Comparison of ENCODE assay signal across 16 cellular contexts in the genomic region with DNA sequence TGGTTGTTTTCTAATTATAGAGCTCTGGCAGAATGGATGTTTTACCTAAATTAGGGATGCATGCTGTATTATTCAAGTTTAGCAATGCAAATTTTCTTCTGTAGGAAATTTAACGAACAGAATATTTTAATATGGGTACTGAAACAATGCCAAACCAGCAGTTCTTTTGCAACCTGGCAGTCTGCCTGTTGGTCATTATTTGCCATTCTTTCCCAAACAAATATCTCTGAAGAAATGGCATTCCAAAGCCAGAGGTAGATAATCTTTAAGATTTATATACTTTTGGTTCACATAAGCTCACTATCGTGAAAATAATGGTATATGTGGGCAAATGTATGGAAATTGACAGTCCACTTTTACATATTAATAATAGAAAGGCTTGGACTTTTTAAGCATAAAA.
"Had no signal": no experiment of that assay in that cellular context is flagged by ENCODE, and none has a peak within 500 bp of the region (broad histone marks: within the 10 kb centered on the region; RNA-seq: fewer than 3 reads in every experiment).

No MANE protein-coding gene starts in this region.

- H3K9me3 Mint-ChIP-seq: memory B cell had no signal

- H3K4me3 Mint-ChIP-seq: memory B cell; naive thymus-derived CD8-positive, alpha-beta T cell had no signal

- DNase-seq: activated CD4-positive, CD25-positive, alpha-beta regulatory T cell treated with anti-CD3 and anti-CD28 coated beads, Interleukin-2, amount 50 U/mL, for 72 hours; activated naive CD4-positive, alpha-beta T cell; activated T-cell treated with anti-CD3 and anti-CD28 coated beads for 4 hours; left ventricle myocardium superior; mucosa of descending colon; naive thymus-derived CD8-positive, alpha-beta T cell; retina; stimulated activated CD4-positive, alpha-beta T cell treated with anti-CD3 and anti-CD28 coated beads, Interleukin-15, amount 100 ng/mL, for 24 hours; stimulated activated CD4-positive, alpha-beta T cell treated with anti-CD3 and anti-CD28 coated beads, Interleukin-4, amount 100 ng/mL, for 24 hours; stimulated activated naive CD4-positive, alpha-beta T cell; upper lobe of left lung had no signal

- H3K27me3 Mint-ChIP-seq: memory B cell; naive thymus-derived CD8-positive, alpha-beta T cell had no signal

- H3K9me3 ChIP-seq: ascending aorta, gastroesophageal sphincter, mucosa of descending colon, upper lobe of left lung had no signal

- H3K27me3 ChIP-seq: ascending aorta, cardiac muscle cell, gastroesophageal sphincter, upper lobe of left lung had no signal

- H3K36me3 Mint-ChIP-seq: memory B cell; naive thymus-derived CD8-positive, alpha-beta T cell had no signal

- H3K27ac Mint-ChIP-seq: memory B cell; naive thymus-derived CD8-positive, alpha-beta T cell had no signal

- H3K36me3 ChIP-seq: ascending aorta, cardiac muscle cell, gastroesophageal sphincter, upper lobe of left lung had no signal

- H3K27ac ChIP-seq: cardiac muscle cell had no signal

- H3K4me3 ChIP-seq: ascending aorta, cardiac muscle cell, gastroesophageal sphincter, mucosa of descending colon, skin epidermis, upper lobe of left lung had no signal
